14 cellular contexts compared by ENCODE assay signal in the genomic region with DNA sequence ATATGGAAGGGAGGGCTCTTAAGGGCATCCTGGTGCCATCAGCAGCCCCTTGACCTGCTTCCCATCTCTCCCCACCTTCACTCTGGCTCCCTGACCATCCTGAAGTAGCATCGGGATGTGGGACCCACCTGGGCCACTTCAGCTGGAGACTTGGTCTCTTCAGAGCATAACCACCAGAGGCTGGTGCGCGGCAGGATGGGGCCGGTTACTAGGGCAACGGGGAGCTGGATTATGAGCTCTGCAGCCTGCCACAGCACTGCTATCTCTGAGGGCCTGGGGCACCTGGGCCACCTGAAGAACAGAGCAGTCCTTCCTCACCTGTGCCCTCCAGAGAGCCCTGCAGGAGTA.
A peak's percentile ranks its signal among the peaks of the same experiment; 100 is the strongest.
DNase-seq lines count a peak whose midpoint lies in the region; ATAC-seq and TF ChIP-seq lines count a peak whose summit lies in the region.
"Had no signal": no experiment of that assay in that cellular context is flagged by ENCODE, and none has a peak within 500 bp of the region (broad histone marks: within the 10 kb centered on the region; RNA-seq: fewer than 3 reads in every experiment).

No MANE protein-coding gene starts in this region.

- no peak overlapping the region for H3K9ac ChIP-seq in H9 (ENCODE audit: extremely low read depth, insufficient read length, low read length)
- H3K9ac ChIP-seq: KMS-11, parathyroid adenoma had no signal

- no peaks in the 10 kb centered on the region for H3K79me2 ChIP-seq in H9 (ENCODE audit: insufficient read depth, low read length)
- H3K79me2 ChIP-seq: parathyroid adenoma had no signal

- no peak overlapping the region for H2BK12ac ChIP-seq in H9 (ENCODE audit: insufficient read length, low read depth, low read length)

- H3K4me1 Mint-ChIP-seq in Calu3 (ENCODE audit: low read depth, unreplicated experiment) (peaks cover 26% of the 10 kb centered on the region), H9 (peaks cover 5 to 6% of the 10 kb centered on the region in 2 experiments; a peak in 3 of 4 replicates)

- H2BK5ac ChIP-seq in H9 (ENCODE audit: insufficient read length, low read length), result no peak overlapping the region

- no peaks in the 10 kb centered on the region for H3K27me3 Mint-ChIP-seq in Calu3 (ENCODE audit: unreplicated experiment)
- no peaks in the 10 kb centered on the region for H3K27me3 Mint-ChIP-seq in H9 (ENCODE audit: low read depth)
- H3K27me3 Mint-ChIP-seq: stimulated activated naive CD8-positive, alpha-beta T cell treated with anti-CD3 and anti-CD28 coated beads, Interleukin-15, Interleukin-2, amounts not matched to agents 100 ng/mL and 50 ng/mL, for 24 hours had no signal

- no peak overlapping the region for H2BK15ac ChIP-seq in H9 (ENCODE audit: low read depth, low read length)

- no peak overlapping the region for H2BK20ac ChIP-seq in H9 (ENCODE audit: low read depth, low read length, poor library complexity, severe bottlenecking)

- WGBS in H9 (ENCODE audit: extremely low coverage, insufficient read length, low lambda C conversion rate), result no CpG with 5 or more reads among the region's 5 CpGs

- H3K4me2 ChIP-seq in H9 (ENCODE audit: insufficient read depth, insufficient read length, low read length), result no peak overlapping the region
- H3K4me2 ChIP-seq: KMS-11 had no signal

- no peak for DNase-seq in Calu3
- peak; percentile 90 for DNase-seq in NCI-H146 (lab: John Stamatoyannopoulos, UW)
- DNase-seq in epithelial cell of prostate (ENCODE audit: low read depth, low spot score), result no peak
- DNase-seq in H9, result no peak
- DNase-seq: activated naive CD4-positive, alpha-beta T cell; central memory CD4-positive, alpha-beta T cell; erythroblast; stimulated activated CD4-positive, alpha-beta T cell treated with anti-CD3 and anti-CD28 coated beads, Interleukin-4, amount 100 ng/mL, for 24 hours had no signal

- no peak overlapping the region for H3K4ac ChIP-seq in H9 (ENCODE audit: low read depth, low read length)

- H3K18ac ChIP-seq in H9 (ENCODE audit: insufficient read length, low read depth, low read length), result no peak overlapping the region

- H3K4me3 Mint-ChIP-seq in Calu3 (ENCODE audit: low read depth, unreplicated experiment) (no peak overlapping the region), H9 (no peak overlapping the region)
- H3K4me3 Mint-ChIP-seq: stimulated activated naive CD8-positive, alpha-beta T cell treated with anti-CD3 and anti-CD28 coated beads, Interleukin-15, Interleukin-2, amounts not matched to agents 100 ng/mL and 50 ng/mL, for 24 hours had no signal

- no peak overlapping the region for H3K23ac ChIP-seq in H9 (ENCODE audit: insufficient read length, low read depth, low read length)

- H3K9me3 ChIP-seq in H9 (ENCODE audit: control insufficient read depth, low read depth, low read length), result no peaks in the 10 kb centered on the region

- no peak overlapping the region for H4K91ac ChIP-seq in H9 (ENCODE audit: insufficient read length, low read depth, low read length)

- no peak overlapping the region for H3T11ph ChIP-seq in H9 (ENCODE audit: low read length)

- H3K27ac Mint-ChIP-seq in Calu3 (ENCODE audit: unreplicated experiment) (peak overlapping the region; percentile 99), H9 (no peak overlapping the region)
- H3K27ac Mint-ChIP-seq: stimulated activated naive CD8-positive, alpha-beta T cell treated with anti-CD3 and anti-CD28 coated beads, Interleukin-15, Interleukin-2, amounts not matched to agents 100 ng/mL and 50 ng/mL, for 24 hours had no signal

- H3K36me3 Mint-ChIP-seq in Calu3 (ENCODE audit: insufficient read depth, unreplicated experiment) (peaks cover 32% of the 10 kb centered on the region), H9 (ENCODE audit: insufficient read depth in 1 of 3, low read depth in 3 of 3) (peaks cover 0 to 19% (median 9%) of the 10 kb centered on the region in 3 experiments; a peak in 5 of 7 replicates)

- no TSS peak for BruUV-seq in Calu3 (replicated peaks; lab: Mats Ljungman, UMichigan)

- no peak overlapping the region for H4K8ac ChIP-seq in H9 (replicated peaks; ENCODE audit: insufficient read length, low read depth, low read length)

- ATAC-seq in HG03139 (IDR thresholded peaks at IDR 0.05; ENCODE audit: unreplicated experiment), result no peak
- no peak for ATAC-seq in HG03469 (IDR thresholded peaks at IDR 0.05; ENCODE audit: unreplicated experiment)

- H4K5ac ChIP-seq in H9 (ENCODE audit: insufficient read length, low read depth, low read length), result no peak overlapping the region

- no peak overlapping the region for H2AFZ ChIP-seq in H9 (ENCODE audit: low read length)

- H3K56ac ChIP-seq in H9 (ENCODE audit: insufficient read length, low read depth, low read length), result no peak overlapping the region

- intact Hi-C loops in Calu3 (cut with micrococcal nuclease; ENCODE audit: unreplicated experiment), result no loop called here

- H3K9me3 Mint-ChIP-seq in Calu3 (ENCODE audit: low read depth, unreplicated experiment) (no peaks in the 10 kb centered on the region), H9 (no peaks in the 10 kb centered on the region)
- H3K9me3 Mint-ChIP-seq: stimulated activated naive CD8-positive, alpha-beta T cell treated with anti-CD3 and anti-CD28 coated beads, Interleukin-15, Interleukin-2, amounts not matched to agents 100 ng/mL and 50 ng/mL, for 24 hours had no signal

- H3K14ac ChIP-seq in H9 (ENCODE audit: insufficient read depth, low read length), result no peak overlapping the region

- no peak overlapping the region for H3K4me3 ChIP-seq in skin epidermis

- H3K27me3 ChIP-seq in H9 (ENCODE audit: insufficient read depth, low read length), result no peaks in the 10 kb centered on the region

- H3K23me2 ChIP-seq in H9 (ENCODE audit: insufficient read length, low read depth, low read length, poor library complexity, severe bottlenecking), result no peaks in the 10 kb centered on the region

- H3K4me1 ChIP-seq in H9 (ENCODE audit: insufficient read depth, low read length), result no peaks in the 10 kb centered on the region
- H3K4me1 ChIP-seq: parathyroid adenoma had no signal

- H2BK120ac ChIP-seq in H9 (ENCODE audit: low read depth, low read length, poor library complexity, severe bottlenecking), result no peak overlapping the region

- no peaks in the 10 kb centered on the region for H4K20me1 ChIP-seq in H9 (ENCODE audit: control insufficient read depth, insufficient read depth, insufficient read length)

- CTCF ChIA-PET in Calu3 (lab: Charles Lee), result interaction anchor here (1.1 to 1.9 kb wide), 4 partner anchors 11 to 80 kb away, joined by 3 to 8 read pairs (median 6); a partner anchor contains a TSS

- H2AK5ac ChIP-seq in H9 (ENCODE audit: insufficient read length, low read length), result no peak overlapping the region

- TF ChIP-seq CTCF in Calu3 (IDR thresholded peaks at IDR 0.05; ENCODE audit: unreplicated experiment), result no peak
- TF ChIP-seq CTCF in H9 (conservative IDR thresholded peaks at IDR 0.05), result no peak

- peak overlapping the region; percentile 83 for H3K27ac ChIP-seq in epithelial cell of prostate
- peak overlapping the region in 13 of 21 experiments; percentile 35 to 94 (median 87) for H3K27ac ChIP-seq in skin epidermis
- H3K27ac ChIP-seq in H9 (ENCODE audit: insufficient read length, low read depth, low read length), result no peak overlapping the region
- H3K27ac ChIP-seq: KMS-11 had no signal

- H3K79me1 ChIP-seq in H9 (ENCODE audit: insufficient read depth, low read depth, low read length, poor library complexity, severe bottlenecking), result no peaks in the 10 kb centered on the region
